In the genomic region with DNA sequence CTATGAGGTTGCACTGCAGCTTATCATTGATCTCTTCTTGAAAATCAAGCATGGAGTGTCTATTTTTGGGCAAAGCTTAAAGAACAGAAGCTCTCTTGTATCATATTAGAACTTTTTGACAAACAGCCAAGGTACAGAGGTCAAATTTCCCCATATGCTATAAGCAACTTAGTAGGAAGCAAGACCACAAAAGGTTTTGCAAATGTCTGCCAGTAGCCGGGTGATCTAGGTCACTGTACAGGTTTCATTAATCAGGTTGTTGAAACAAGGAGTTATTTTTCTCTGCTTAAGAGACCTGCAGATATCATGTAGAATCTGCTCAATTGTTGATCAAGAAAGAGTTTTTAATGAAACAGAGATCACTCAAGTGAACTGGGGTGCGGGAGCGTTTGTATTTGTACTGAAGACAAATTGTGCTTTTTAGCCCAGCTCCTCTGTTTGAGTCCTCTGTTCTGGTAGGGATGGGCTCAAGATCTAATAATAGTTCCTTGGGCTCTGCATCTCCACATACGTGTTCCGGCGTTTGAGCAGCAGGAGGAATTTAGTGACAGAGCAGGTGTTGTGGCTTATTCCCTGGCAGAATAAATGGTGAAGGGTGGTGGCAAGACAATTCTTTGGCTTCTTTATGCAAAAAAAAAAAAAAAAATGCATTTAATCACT, we compare ENCODE assay signal across 1 cellular context.
TF ChIP-seq lines count a peak whose summit lies in the region.

No MANE protein-coding gene starts in this region.

TF ChIP-seq in IMR-90, 13 proteins besides CTCF, POLR2A, EP300 and RAD21:
- 0 out of 2 replicates have a peak, but pooled peaks have one; percentile 12 for TF ChIP-seq CEBPB (IDR thresholded peaks at IDR 0.05; ENCODE audit: low read depth, low read length)
- TF ChIP-seq MAZ (IDR thresholded peaks at IDR 0.05; ENCODE audit: borderline replicate concordance, low read depth, low read length) = no peak
TF ChIP-seq in IMR-90: peak in this region for 1.
